In the genomic region with DNA sequence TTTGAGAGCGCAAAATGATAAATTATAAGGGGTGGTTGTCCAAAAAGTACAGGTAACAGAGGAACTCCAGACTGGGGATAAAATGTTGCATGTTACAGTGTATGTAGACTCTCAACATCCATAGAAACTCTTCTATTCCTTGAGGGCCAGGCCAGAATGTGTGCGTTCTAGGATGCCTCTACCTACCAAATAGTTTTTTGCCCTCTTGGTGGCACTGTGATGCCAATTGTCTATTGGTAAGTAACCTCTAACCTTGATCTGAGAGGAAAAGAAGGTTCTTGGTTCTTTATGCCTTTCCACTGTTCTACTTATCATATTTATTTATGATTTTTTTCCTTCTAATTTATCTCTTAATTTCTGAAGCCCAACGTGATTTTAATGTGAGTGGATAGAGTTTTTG, we compare ENCODE assay signal across 12 cellular contexts.
A peak's percentile ranks its signal among the peaks of the same experiment; 100 is the strongest.
DNase-seq lines count a peak whose midpoint lies in the region; ATAC-seq and TF ChIP-seq lines count a peak whose summit lies in the region.
"Had no signal": no experiment of that assay in that cellular context is flagged by ENCODE, and none has a peak within 500 bp of the region (broad histone marks: within the 10 kb centered on the region; RNA-seq: fewer than 3 reads in every experiment).

No MANE protein-coding gene starts in this region.

- H3K27me3 ChIP-seq in GM23338 (ENCODE audit: insufficient read depth) (no peaks in the 10 kb centered on the region), right lobe of liver (no peaks in the 10 kb centered on the region)
- H3K27me3 ChIP-seq: brain microvascular endothelial cell, uterus had no signal

- H3K4me1 ChIP-seq in GM23338 (ENCODE audit: insufficient read depth) (no peaks in the 10 kb centered on the region), right lobe of liver (no peaks in the 10 kb centered on the region)
- H3K4me1 ChIP-seq: uterus had no signal

- H4K20me1 ChIP-seq in GM23338 (replicated peaks; ENCODE audit: insufficient read depth), result no peaks in the 10 kb centered on the region

- H3K36me3 ChIP-seq in GM23338 (ENCODE audit: insufficient read depth) (no peaks in the 10 kb centered on the region), right lobe of liver (no peaks in the 10 kb centered on the region)
- H3K36me3 ChIP-seq: brain microvascular endothelial cell, uterus had no signal

- POLR2A ChIA-PET in naive thymus-derived CD8-positive, alpha-beta T cell (lab: Charles Lee), result no interaction called here

- H3K4me3 ChIP-seq in GM23338, result no peak overlapping the region
- no peak overlapping the region for H3K4me3 ChIP-seq in right lobe of liver
- H3K4me3 ChIP-seq: uterus had no signal

- H3K4me3 Mint-ChIP-seq in GM23338, result no peak overlapping the region
- H3K4me3 Mint-ChIP-seq in naive thymus-derived CD8-positive, alpha-beta T cell, result no peak overlapping the region
- H3K4me3 Mint-ChIP-seq: mesothelial cell of epicardium had no signal

- WGBS in right lobe of liver (ENCODE audit: insufficient coverage, low coverage, low lambda C conversion rate, missing lambda C conversion rate), result 43% methylated on average over 2 of the region's 3 CpGs

- no peak overlapping the region for H3K27ac ChIP-seq in GM23338 (ENCODE audit: low read depth)
- no peak overlapping the region for H3K27ac ChIP-seq in VCaP
- no peak overlapping the region for H3K27ac ChIP-seq in right lobe of liver
- H3K27ac ChIP-seq: brain microvascular endothelial cell, uterus had no signal

- no peaks in the 10 kb centered on the region for H3K79me2 ChIP-seq in GM23338 (replicated peaks; ENCODE audit: insufficient read depth)

- DNase-seq in DMS153 treated with DMSO at 0.1 percent for 48 hours (lab: John Stamatoyannopoulos, UW; ENCODE audit: unreplicated experiment), result peak; percentile 0
- no peak for DNase-seq in DMS153 (lab: John Stamatoyannopoulos, UW)
- DNase-seq in GM23338 (ENCODE audit: low spot score), result peak; percentile 49
- DNase-seq in right lobe of liver, result no peak
- DNase-seq in naive thymus-derived CD8-positive, alpha-beta T cell, result no peak
- no peak for DNase-seq in amniotic stem cell (lab: John Stamatoyannopoulos, UW)
- DNase-seq: activated T-cell treated with anti-CD3 and anti-CD28 coated beads for 4 hours, brain microvascular endothelial cell, uterus had no signal

- intact Hi-C loops in right lobe of liver (cut with DNase I), result no loop called here

- TF ChIP-seq POLR2A in right lobe of liver (IDR thresholded peaks at IDR 0.05), result no peak

- H3K9me2 ChIP-seq in GM23338 (ENCODE audit: insufficient read depth), result no peaks in the 10 kb centered on the region

- H3F3A ChIP-seq in GM23338 (replicated peaks; ENCODE audit: low read depth), result no peaks in the 10 kb centered on the region

- H3K27ac Mint-ChIP-seq in GM23338, result no peak overlapping the region
- no peak overlapping the region for H3K27ac Mint-ChIP-seq in naive thymus-derived CD8-positive, alpha-beta T cell
- H3K27ac Mint-ChIP-seq: mesothelial cell of epicardium had no signal

- TF ChIP-seq CTCF in GM23338 (conservative IDR thresholded peaks at IDR 0.05; ENCODE audit: low read depth in 2 of 2) (peak; percentile 50 to 63), VCaP (conservative IDR thresholded peaks at IDR 0.05) (peak; percentile 52), right lobe of liver (IDR thresholded peaks at IDR 0.05) (peak; percentile 18 to 41 (median 20))

- peaks cover 64% of the 10 kb centered on the region for H3K9me3 Mint-ChIP-seq in GM23338
- peaks cover 0 to under 1% (median 0%) of the 10 kb centered on the region in 9 donors for H3K9me3 Mint-ChIP-seq in naive thymus-derived CD8-positive, alpha-beta T cell
- H3K9me3 Mint-ChIP-seq: mesothelial cell of epicardium had no signal

- no peaks in the 10 kb centered on the region for H3K4me1 Mint-ChIP-seq in GM23338
- H3K4me1 Mint-ChIP-seq in naive thymus-derived CD8-positive, alpha-beta T cell, result peaks cover 0 to 5% (median under 1%) of the 10 kb centered on the region in 4 donors

- no peaks in the 10 kb centered on the region for H3K27me3 Mint-ChIP-seq in GM23338 (ENCODE audit: insufficient read depth, low read depth, poor library complexity)
- no peaks in the 10 kb centered on the region for H3K27me3 Mint-ChIP-seq in naive thymus-derived CD8-positive, alpha-beta T cell

- H2AFZ ChIP-seq in GM23338, result no peak overlapping the region

- H3K9me3 ChIP-seq in right lobe of liver, result no peaks in the 10 kb centered on the region
- H3K9me3 ChIP-seq: uterus had no signal

- no peak overlapping the region for H3K4me2 ChIP-seq in GM23338

- H3K36me3 Mint-ChIP-seq in GM23338 (ENCODE audit: low read depth), result no peaks in the 10 kb centered on the region
- H3K36me3 Mint-ChIP-seq in naive thymus-derived CD8-positive, alpha-beta T cell, result no peaks in the 10 kb centered on the region
- H3K36me3 Mint-ChIP-seq: mesothelial cell of epicardium had no signal

- no peak for ATAC-seq in GM23338
- ATAC-seq in right lobe of liver, result peak in 3 of 4 donors; percentile 33 to 47 (median 43)
- no peak for ATAC-seq in naive thymus-derived CD8-positive, alpha-beta T cell
- ATAC-seq in HG02973 (IDR thresholded peaks at IDR 0.05; ENCODE audit: unreplicated experiment), result no peak

TF ChIP-seq in GM23338, 12 proteins besides CTCF, POLR2A, EP300 and RAD21 (continues in another document):
- TF ChIP-seq, protein P1, sequence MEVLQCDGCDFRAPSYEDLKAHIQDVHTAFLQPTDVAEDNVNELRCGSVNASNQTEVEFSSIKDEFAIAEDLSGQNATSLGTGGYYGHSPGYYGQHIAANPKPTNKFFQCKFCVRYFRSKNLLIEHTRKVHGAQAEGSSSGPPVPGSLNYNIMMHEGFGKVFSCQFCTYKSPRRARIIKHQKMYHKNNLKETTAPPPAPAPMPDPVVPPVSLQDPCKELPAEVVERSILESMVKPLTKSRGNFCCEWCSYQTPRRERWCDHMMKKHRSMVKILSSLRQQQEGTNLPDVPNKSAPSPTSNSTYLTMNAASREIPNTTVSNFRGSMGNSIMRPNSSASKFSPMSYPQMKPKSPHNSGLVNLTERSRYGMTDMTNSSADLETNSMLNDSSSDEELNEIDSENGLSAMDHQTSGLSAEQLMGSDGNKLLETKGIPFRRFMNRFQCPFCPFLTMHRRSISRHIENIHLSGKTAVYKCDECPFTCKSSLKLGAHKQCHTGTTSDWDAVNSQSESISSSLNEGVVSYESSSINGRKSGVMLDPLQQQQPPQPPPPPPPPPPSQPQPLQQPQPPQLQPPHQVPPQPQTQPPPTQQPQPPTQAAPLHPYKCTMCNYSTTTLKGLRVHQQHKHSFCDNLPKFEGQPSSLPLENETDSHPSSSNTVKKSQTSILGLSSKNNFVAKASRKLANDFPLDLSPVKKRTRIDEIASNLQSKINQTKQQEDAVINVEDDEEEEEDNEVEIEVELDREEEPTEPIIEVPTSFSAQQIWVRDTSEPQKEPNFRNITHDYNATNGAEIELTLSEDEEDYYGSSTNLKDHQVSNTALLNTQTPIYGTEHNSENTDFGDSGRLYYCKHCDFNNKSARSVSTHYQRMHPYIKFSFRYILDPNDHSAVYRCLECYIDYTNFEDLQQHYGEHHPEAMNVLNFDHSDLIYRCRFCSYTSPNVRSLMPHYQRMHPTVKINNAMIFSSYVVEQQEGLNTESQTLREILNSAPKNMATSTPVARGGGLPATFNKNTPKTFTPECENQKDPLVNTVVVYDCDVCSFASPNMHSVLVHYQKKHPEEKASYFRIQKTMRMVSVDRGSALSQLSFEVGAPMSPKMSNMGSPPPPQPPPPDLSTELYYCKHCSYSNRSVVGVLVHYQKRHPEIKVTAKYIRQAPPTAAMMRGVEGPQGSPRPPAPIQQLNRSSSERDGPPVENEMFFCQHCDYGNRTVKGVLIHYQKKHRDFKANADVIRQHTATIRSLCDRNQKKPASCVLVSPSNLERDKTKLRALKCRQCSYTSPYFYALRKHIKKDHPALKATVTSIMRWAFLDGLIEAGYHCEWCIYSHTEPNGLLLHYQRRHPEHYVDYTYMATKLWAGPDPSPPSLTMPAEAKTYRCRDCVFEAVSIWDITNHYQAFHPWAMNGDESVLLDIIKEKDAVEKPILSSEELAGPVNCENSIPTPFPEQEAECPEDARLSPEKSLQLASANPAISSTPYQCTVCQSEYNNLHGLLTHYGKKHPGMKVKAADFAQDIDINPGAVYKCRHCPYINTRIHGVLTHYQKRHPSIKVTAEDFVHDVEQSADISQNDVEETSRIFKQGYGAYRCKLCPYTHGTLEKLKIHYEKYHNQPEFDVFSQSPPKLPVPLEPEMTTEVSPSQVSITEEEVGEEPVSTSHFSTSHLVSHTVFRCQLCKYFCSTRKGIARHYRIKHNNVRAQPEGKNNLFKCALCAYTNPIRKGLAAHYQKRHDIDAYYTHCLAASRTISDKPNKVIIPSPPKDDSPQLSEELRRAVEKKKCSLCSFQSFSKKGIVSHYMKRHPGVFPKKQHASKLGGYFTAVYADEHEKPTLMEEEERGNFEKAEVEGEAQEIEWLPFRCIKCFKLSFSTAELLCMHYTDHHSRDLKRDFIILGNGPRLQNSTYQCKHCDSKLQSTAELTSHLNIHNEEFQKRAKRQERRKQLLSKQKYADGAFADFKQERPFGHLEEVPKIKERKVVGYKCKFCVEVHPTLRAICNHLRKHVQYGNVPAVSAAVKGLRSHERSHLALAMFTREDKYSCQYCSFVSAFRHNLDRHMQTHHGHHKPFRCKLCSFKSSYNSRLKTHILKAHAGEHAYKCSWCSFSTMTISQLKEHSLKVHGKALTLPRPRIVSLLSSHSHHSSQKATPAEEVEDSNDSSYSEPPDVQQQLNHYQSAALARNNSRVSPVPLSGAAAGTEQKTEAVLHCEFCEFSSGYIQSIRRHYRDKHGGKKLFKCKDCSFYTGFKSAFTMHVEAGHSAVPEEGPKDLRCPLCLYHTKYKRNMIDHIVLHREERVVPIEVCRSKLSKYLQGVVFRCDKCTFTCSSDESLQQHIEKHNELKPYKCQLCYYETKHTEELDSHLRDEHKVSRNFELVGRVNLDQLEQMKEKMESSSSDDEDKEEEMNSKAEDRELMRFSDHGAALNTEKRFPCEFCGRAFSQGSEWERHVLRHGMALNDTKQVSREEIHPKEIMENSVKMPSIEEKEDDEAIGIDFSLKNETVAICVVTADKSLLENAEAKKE (CRISPR knock-in tag; IDR thresholded peaks at IDR 0.05), result no peak
- TF ChIP-seq NANOG (IDR thresholded peaks at IDR 0.05; ENCODE audit: borderline replicate concordance), result no peak
- TF ChIP-seq JUNB (IDR thresholded peaks at IDR 0.05; ENCODE audit: unreplicated experiment), result no peak
- TF ChIP-seq POLR2AphosphoS5 (IDR thresholded peaks at IDR 0.05; ENCODE audit: low read depth), result no peak

Comparison
In these comparisons a context has a peak if more than half of its experiments do, and no peak if none do; other contexts are left out.
1. DNase-seq: peak in DMS153 treated with DMSO at 0.1 percent for 48 hours (single experiment) and GM23338 (single experiment); none in DMS153 (single experiment), right lobe of liver (0 of 3), naive thymus-derived CD8-positive, alpha-beta T cell (0 of 10) and amniotic stem cell (single experiment).
2. ATAC-seq: peak in right lobe of liver (3 of 4); none in GM23338 (single experiment), naive thymus-derived CD8-positive, alpha-beta T cell (0 of 2) and HG02973 (single experiment).
3. Peak in every context shown above with its lines, with median percentiles within 50 percentile points of each other: CTCF ChIP-seq.